9 cellular contexts compared by ENCODE assay signal in genomic region chr7:131249483-131249882, GRCh38.
"Had no signal": no experiment of that assay in that cellular context is flagged by ENCODE, and none has a peak within 500 bp of the region (broad histone marks: within the 10 kb centered on the region; RNA-seq: fewer than 3 reads in every experiment).

No MANE protein-coding gene starts in this region.

- ATAC-seq: naive thymus-derived CD8-positive, alpha-beta T cell had no signal

- H3K4me3 ChIP-seq: heart left ventricle, mucosa of descending colon, spleen, suprapubic skin had no signal

- H3K36me3 ChIP-seq: heart left ventricle, spleen, suprapubic skin had no signal

- H3K27ac ChIP-seq: heart left ventricle, spleen had no signal

- H3K4me1 ChIP-seq: spleen, suprapubic skin had no signal

- DNase-seq: activated CD4-positive, alpha-beta T cell treated with anti-CD3 and anti-CD28 coated beads, Interleukin-2, amount 10 ng/mL, durations not matched to agents 7 days and 5 days; cortex of kidney; effector CD8-positive, alpha-beta T cell; immature natural killer cell; naive thymus-derived CD8-positive, alpha-beta T cell; spleen had no signal

- H3K27me3 ChIP-seq: heart left ventricle, spleen, suprapubic skin had no signal
